Comparison of ENCODE assay signal across 8 cellular contexts in the genomic region with DNA sequence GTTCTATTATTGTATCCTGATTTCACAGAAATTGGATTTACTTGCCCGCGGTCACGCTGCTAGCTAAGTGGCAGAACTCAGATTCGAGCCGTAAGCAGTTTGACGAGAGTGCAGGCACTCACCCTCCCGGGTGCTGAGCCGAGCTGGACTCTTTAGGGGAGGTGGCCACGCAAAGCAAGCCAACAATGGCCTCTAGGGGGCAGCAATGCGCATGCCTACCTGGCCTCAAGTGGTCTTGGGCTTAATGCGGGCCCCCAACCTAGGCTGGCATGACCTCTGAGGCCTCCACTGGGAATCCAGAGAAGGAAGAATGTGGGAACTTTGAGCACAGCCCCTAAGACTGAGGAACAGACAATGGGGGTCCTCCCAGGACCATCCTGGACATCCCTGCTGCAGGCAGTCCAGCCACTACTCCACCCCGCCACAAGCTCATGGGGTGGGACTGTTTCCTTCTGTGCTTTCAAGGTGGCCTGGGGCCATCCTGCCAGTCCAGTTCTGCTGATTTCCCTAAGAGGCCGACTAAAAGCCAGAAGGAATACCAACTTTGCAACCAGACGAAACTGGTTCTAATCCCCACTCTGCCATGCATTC.
DNase-seq lines count a peak whose midpoint lies in the region; ATAC-seq and TF ChIP-seq lines count a peak whose summit lies in the region.

No MANE protein-coding gene starts in this region.

- no peak overlapping the region for H3K4me3 Mint-ChIP-seq in activated T-cell treated with anti-CD3 and anti-CD28 coated beads, Interleukin-2, amount 50 U/mL, for 24 hours
- H3K4me3 Mint-ChIP-seq in glutamatergic neuron (ENCODE audit: unreplicated experiment), result no peak overlapping the region

- no peaks in the 10 kb centered on the region for H3K27me3 ChIP-seq in psoas muscle (ENCODE audit: insufficient read depth in 3 of 3, low read length in 2 of 3)

- intact Hi-C loops in psoas muscle (cut with DNase I), result loop anchor here in 1 of 2 donors (10.0 kb wide), 1 partner anchor 391 kb away; no protein-coding TSS in a partner anchor

- DNase-seq in ELR (ENCODE audit: low read depth), result peak; percentile 37
- peak; percentile 24 for DNase-seq in NCI-H460 (ENCODE audit: extremely low read depth, low read depth)
- DNase-seq in activated T-cell treated with anti-CD3 and anti-CD28 coated beads, Interleukin-2, amount 50 U/mL, for 24 hours, result peak; percentile 73
- peak; percentile 61 for DNase-seq in glutamatergic neuron
- DNase-seq in psoas muscle, result peak; percentile 38 to 71
- DNase-seq in SIG-M5 (lab: John Stamatoyannopoulos, UW), result no peak
- no peak for DNase-seq in epidermal melanocyte (ENCODE audit: insufficient read length, low spot score)
- DNase-seq in NCI-H1048 (lab: John Stamatoyannopoulos, UW), result no peak

- H3K4me3 ChIP-seq in psoas muscle, result no peak overlapping the region

- no peak overlapping the region for H3K27ac ChIP-seq in psoas muscle

- H3K36me3 ChIP-seq in psoas muscle (ENCODE audit: insufficient read depth in 1 of 2, low read depth in 1 of 2), result no peaks in the 10 kb centered on the region

- no peak overlapping the region for H3K27ac Mint-ChIP-seq in activated T-cell treated with anti-CD3 and anti-CD28 coated beads, Interleukin-2, amount 50 U/mL, for 24 hours
- H3K27ac Mint-ChIP-seq in glutamatergic neuron (ENCODE audit: unreplicated experiment), result no peak overlapping the region

- WGBS in psoas muscle, 3 donors, result 38 to 51% (median 41%) methylated on average over 14 of the region's 14 CpGs

- H3K9me3 Mint-ChIP-seq in activated T-cell treated with anti-CD3 and anti-CD28 coated beads, Interleukin-2, amount 50 U/mL, for 24 hours, result peaks cover 2% of the 10 kb centered on the region
- peaks cover 1% of the 10 kb centered on the region for H3K9me3 Mint-ChIP-seq in glutamatergic neuron (ENCODE audit: unreplicated experiment)

- ATAC-seq in psoas muscle, result peak in 3 of 4 donors; percentile 40 to 65 (median 61)

- H3K9me3 ChIP-seq in psoas muscle, result no peaks in the 10 kb centered on the region

- TF ChIP-seq CTCF in glutamatergic neuron (IDR thresholded peaks at IDR 0.05; ENCODE audit: partially characterized antibody, unreplicated experiment) (peak; percentile 74), psoas muscle (IDR thresholded peaks at IDR 0.05) (peak; percentile 57)

- H3K4me1 Mint-ChIP-seq in activated T-cell treated with anti-CD3 and anti-CD28 coated beads, Interleukin-2, amount 50 U/mL, for 24 hours (ENCODE audit: low read depth), result no peaks in the 10 kb centered on the region
- peaks cover 6% of the 10 kb centered on the region for H3K4me1 Mint-ChIP-seq in glutamatergic neuron (ENCODE audit: low read depth, unreplicated experiment)

- no peaks in the 10 kb centered on the region for H3K27me3 Mint-ChIP-seq in activated T-cell treated with anti-CD3 and anti-CD28 coated beads, Interleukin-2, amount 50 U/mL, for 24 hours
- H3K27me3 Mint-ChIP-seq in glutamatergic neuron (ENCODE audit: unreplicated experiment), result no peaks in the 10 kb centered on the region

- peaks cover 49% of the 10 kb centered on the region for H3K36me3 Mint-ChIP-seq in activated T-cell treated with anti-CD3 and anti-CD28 coated beads, Interleukin-2, amount 50 U/mL, for 24 hours (ENCODE audit: low read depth)
- H3K36me3 Mint-ChIP-seq in glutamatergic neuron (ENCODE audit: unreplicated experiment), result peaks cover 17% of the 10 kb centered on the region

- H3K4me1 ChIP-seq in psoas muscle, result no peaks in the 10 kb centered on the region

Comparison
In these comparisons a context has a peak if more than half of its experiments do, and no peak if none do; other contexts are left out.
1. DNase-seq: peak in ELR (single experiment), NCI-H460 (single experiment), activated T-cell treated with anti-CD3 and anti-CD28 coated beads, Interleukin-2, amount 50 U/mL, for 24 hours (single experiment), glutamatergic neuron (single experiment) and psoas muscle (2 of 2); none in SIG-M5 (single experiment), epidermal melanocyte (single experiment) and NCI-H1048 (single experiment).